Comparison of ENCODE assay signal across 1 cellular context in genomic region chr16:75432828-75433731, GRCh38.
TF ChIP-seq lines count a peak whose summit lies in the region.

TSS of gene CFDP1 (minus strand) at chr16:75433503. CDS start at chr16:75433352, 151 bp downstream.

TF ChIP-seq in K562, 482 proteins besides CTCF, POLR2A, EP300 and RAD21 (continued from another document and continues in another):
- TF ChIP-seq CREB3L1 (IDR thresholded peaks at IDR 0.05; ENCODE audit: borderline replicate concordance, low read depth) (peak; percentile 75; the same call in 1 of the 2 replicates), POLR2G (IDR thresholded peaks at IDR 0.05; ENCODE audit: low read depth, low read length) (peak; percentile 85), KLF1 (tag; IDR thresholded peaks at IDR 0.05) (peak; percentile 75), TAF9B (IDR thresholded peaks at IDR 0.05; ENCODE audit: partially characterized antibody) (no peak), ZBED1 (IDR thresholded peaks at IDR 0.05) (0 out of 2 replicates have a peak, but pooled peaks have one; percentile 53), AFF4 (CRISPR knock-in tag; IDR thresholded peaks at IDR 0.05) (peak; percentile 64; the same call in 1 of the 2 replicates), WHSC1 (IDR thresholded peaks at IDR 0.05; ENCODE audit: low read length) (no peak), SIX5 (IDR thresholded peaks at IDR 0.05; ENCODE audit: borderline replicate concordance in 1 of 2, insufficient read depth in 1 of 2, low read depth in 1 of 2, low read length in 2 of 2) (peak; percentile 63 to 69; a peak in 3 of 4 replicates), ZNF41 (CRISPR knock-in tag; conservative IDR thresholded peaks at IDR 0.05) (no peak), POU5F1 (IDR thresholded peaks at IDR 0.05; ENCODE audit: borderline replicate concordance, low read depth, low read length, partially characterized antibody) (no peak), ZNF444 (CRISPR knock-in tag; IDR thresholded peaks at IDR 0.05) (no peak), AFF1 (IDR thresholded peaks at IDR 0.05; ENCODE audit: low read depth in 1 of 2, partially characterized antibody in 2 of 2) (peak in 1 of 2 experiments; percentile 84), ZBTB33 (CRISPR knock-in tag; IDR thresholded peaks at IDR 0.05) (peak; percentile 10; the same call in 1 of the 2 replicates), GTF2B (IDR thresholded peaks at IDR 0.05; ENCODE audit: extremely low read depth, insufficient read length) (no peak), FIP1L1 (IDR thresholded peaks at IDR 0.05; ENCODE audit: low read depth, low read length, poor library complexity, severe bottlenecking) (peak; percentile 83), ZNF165 (CRISPR knock-in tag; IDR thresholded peaks at IDR 0.05; ENCODE audit: borderline replicate concordance) (0 out of 2 replicates have a peak, but pooled peaks have one; percentile 8), RERE (CRISPR knock-in tag; IDR thresholded peaks at IDR 0.05; ENCODE audit: borderline replicate concordance) (no peak), ZNF175 (CRISPR knock-in tag; IDR thresholded peaks at IDR 0.05; ENCODE audit: low read depth) (no peak), C11orf30 (IDR thresholded peaks at IDR 0.05; ENCODE audit: low read depth) (0 out of 2 replicates have a peak, but pooled peaks have one; percentile 3), POLR2AphosphoS5 (IDR thresholded peaks at IDR 0.05; ENCODE audit: control insufficient read depth, insufficient read depth, low read depth, low read length) (0 out of 2 replicates have a peak, but pooled peaks have one; percentile 44), ZNF764 (CRISPR knock-in tag; IDR thresholded peaks at IDR 0.05; ENCODE audit: low read depth) (0 out of 2 replicates have a peak, but pooled peaks have one; percentile 21), SMAD4 (CRISPR knock-in tag; conservative IDR thresholded peaks at IDR 0.05) (peak; percentile 55), XRCC5 (IDR thresholded peaks at IDR 0.05; ENCODE audit: low read depth, low read length) (peak; percentile 31; the same call in 1 of the 2 replicates), TBL1XR1 (IDR thresholded peaks at IDR 0.05; ENCODE audit: low read length in 2 of 2) (no peak), ZNF780A (CRISPR knock-in tag; IDR thresholded peaks at IDR 0.05) (no peak), ATF7 (IDR thresholded peaks at IDR 0.05) (peak; percentile 52; the same call in 1 of the 2 replicates), BDP1 (IDR thresholded peaks at IDR 0.05; ENCODE audit: insufficient read depth, insufficient read length) (no peak), MTA1 (IDR thresholded peaks at IDR 0.05; ENCODE audit: borderline replicate concordance) (no peak), HDAC1 (IDR thresholded peaks at IDR 0.05) (peak in 1 of 2 experiments; percentile 97; a peak in 2 of 4 replicates), ZFP36 (IDR thresholded peaks at IDR 0.05; ENCODE audit: low read depth, low read length, partially characterized antibody) (peak; percentile 92), RBM22 (IDR thresholded peaks at IDR 0.05; ENCODE audit: low read depth, low read length, poor library complexity, severe bottlenecking) (peak; percentile 87), MAFF (IDR thresholded peaks at IDR 0.05; ENCODE audit: low read length) (no peak), ZNF740 (CRISPR knock-in tag; IDR thresholded peaks at IDR 0.05) (no peak), ZNF740 (tag; IDR thresholded peaks at IDR 0.05) (0 out of 4 replicates have a peak, but pooled peaks of 1 of the 2 experiments have one; percentile 21), E2F4 (CRISPR knock-in tag; IDR thresholded peaks at IDR 0.05; ENCODE audit: low read depth) (peak; percentile 89), MAZ (CRISPR knock-in tag; conservative IDR thresholded peaks at IDR 0.05 in 1 of 2, IDR thresholded peaks at IDR 0.05 in 1 of 2) (peak; percentile 82 to 93), BRD9 (IDR thresholded peaks at IDR 0.05; ENCODE audit: low read depth, partially characterized antibody) (no peak), NCOA6 (IDR thresholded peaks at IDR 0.05) (peak; percentile 100), ILF3 (IDR thresholded peaks at IDR 0.05; ENCODE audit: borderline replicate concordance) (no peak), ZNF197 (CRISPR knock-in tag; IDR thresholded peaks at IDR 0.05; ENCODE audit: low read depth) (no peak; the same call in 1 of the 2 replicates), BHLHE40 (IDR thresholded peaks at IDR 0.05; ENCODE audit: low read length) (peak; percentile 95), ZNF75A (CRISPR knock-in tag; IDR thresholded peaks at IDR 0.05) (no peak)
